12 cellular contexts compared by ENCODE assay signal in the genomic region with DNA sequence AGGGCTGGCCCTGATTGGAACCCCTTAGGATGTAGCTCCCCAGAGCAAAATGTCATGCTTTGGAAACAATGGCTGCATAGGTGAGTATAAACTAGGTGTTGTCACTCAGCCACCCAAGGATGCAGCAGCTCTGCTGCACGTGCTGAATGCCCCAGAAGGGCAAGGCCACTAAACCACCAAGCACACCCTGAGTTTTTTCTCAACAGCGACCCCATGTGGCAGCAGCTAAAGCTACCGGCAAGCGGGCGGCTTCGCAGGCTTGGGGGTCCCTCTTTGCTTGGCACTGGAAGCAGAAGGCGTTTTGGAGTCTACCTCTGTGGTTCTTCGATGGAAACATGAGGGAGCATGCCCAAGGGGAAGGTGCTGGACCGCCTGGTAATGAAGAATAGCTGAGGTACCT.
DNase-seq lines count a peak whose midpoint lies in the region; ATAC-seq and TF ChIP-seq lines count a peak whose summit lies in the region.
"Had no signal": no experiment of that assay in that cellular context is flagged by ENCODE, and none has a peak within 500 bp of the region (broad histone marks: within the 10 kb centered on the region; RNA-seq: fewer than 3 reads in every experiment).

No MANE protein-coding gene starts in this region.

- H3F3A ChIP-seq in MM.1S (ENCODE audit: insufficient read depth, low read length): no peaks in the 10 kb centered on the region
- H3F3A ChIP-seq in PC-3 (ENCODE audit: low read length, unreplicated experiment): no peaks in the 10 kb centered on the region

- H3K9me3 ChIP-seq in MM.1S (replicated peaks; ENCODE audit: insufficient read depth, low read length): no peaks in the 10 kb centered on the region
- no peaks in the 10 kb centered on the region for H3K9me3 ChIP-seq in esophagus muscularis mucosa
- no peaks in the 10 kb centered on the region for H3K9me3 ChIP-seq in PC-3 (ENCODE audit: low read length)
- H3K9me3 ChIP-seq: adrenal gland, stomach had no signal

- no peak overlapping the region for H3K4me3 Mint-ChIP-seq in progenitor cell of endocrine pancreas (ENCODE audit: low read depth)

- intact Hi-C loops in esophagus muscularis mucosa (cut with DNase I): no loop called here
- intact Hi-C loops in PC-3 (cut with micrococcal nuclease): no loop called here

- 73% methylated on average over 8 of the region's 9 CpGs for WGBS in esophagus muscularis mucosa

- no peak for TF ChIP-seq EP300 in esophagus muscularis mucosa (IDR thresholded peaks at IDR 0.05)

- H4K20me1 ChIP-seq in MM.1S (ENCODE audit: insufficient read depth, low read length) (no peaks in the 10 kb centered on the region), PC-3 (ENCODE audit: low read length) (no peaks in the 10 kb centered on the region)

- H3K27ac Mint-ChIP-seq in progenitor cell of endocrine pancreas: no peak overlapping the region

- H3K4me2 ChIP-seq in MM.1S (ENCODE audit: low read depth, low read length) (no peak overlapping the region), PC-3 (ENCODE audit: low read length) (no peak overlapping the region)

- no peaks in the 10 kb centered on the region for H3K27me3 ChIP-seq in MM.1S (replicated peaks; ENCODE audit: insufficient read depth, low read length)
- H3K27me3 ChIP-seq in esophagus muscularis mucosa: no peaks in the 10 kb centered on the region
- no peaks in the 10 kb centered on the region for H3K27me3 ChIP-seq in PC-3 (ENCODE audit: low read length)
- H3K27me3 ChIP-seq: adrenal gland, stomach had no signal

- H2AFZ ChIP-seq in MM.1S (ENCODE audit: low read length) (no peak overlapping the region), PC-3 (ENCODE audit: low read length) (no peak overlapping the region)

- CTCF ChIA-PET in PC-3 (lab: Charles Lee): no interaction called here

- H3K9me3 Mint-ChIP-seq in progenitor cell of endocrine pancreas (ENCODE audit: low read depth): no peaks in the 10 kb centered on the region

- H3K36me3 ChIP-seq in MM.1S (replicated peaks; ENCODE audit: insufficient read depth, low read length) (no peaks in the 10 kb centered on the region), esophagus muscularis mucosa (peaks cover 0 to 5% (median 0%) of the 10 kb centered on the region in 4 donors), PC-3 (ENCODE audit: low read depth, low read length) (no peaks in the 10 kb centered on the region)
- H3K36me3 ChIP-seq: adrenal gland, stomach had no signal

- no peak overlapping the region for H3K27ac ChIP-seq in MM.1S (ENCODE audit: low read length)
- H3K27ac ChIP-seq in esophagus muscularis mucosa (replicated peaks in 1 of 4): no peak overlapping the region
- no peak overlapping the region for H3K27ac ChIP-seq in PC-3 (ENCODE audit: low read length)
- H3K27ac ChIP-seq in caudate nucleus (ENCODE audit: low read depth, low read length): no peak overlapping the region
- H3K27ac ChIP-seq: adrenal gland, HL-60, stomach had no signal

- no peaks in the 10 kb centered on the region for H3K9me2 ChIP-seq in MM.1S (replicated peaks; ENCODE audit: insufficient read depth, low read length)
- no peaks in the 10 kb centered on the region for H3K9me2 ChIP-seq in PC-3 (replicated peaks; ENCODE audit: low read length)

- TF ChIP-seq POLR2A in esophagus muscularis mucosa (IDR thresholded peaks at IDR 0.05; ENCODE audit: low read depth): no peak

- H3K4me3 ChIP-seq in MM.1S (ENCODE audit: low read length) (no peak overlapping the region), esophagus muscularis mucosa (no peak overlapping the region), PC-3 (ENCODE audit: low read length) (no peak overlapping the region)
- H3K4me3 ChIP-seq: adrenal gland, stomach had no signal

- H3K4me1 ChIP-seq in MM.1S (ENCODE audit: low read length) (no peaks in the 10 kb centered on the region), esophagus muscularis mucosa (no peaks in the 10 kb centered on the region), PC-3 (ENCODE audit: insufficient read depth, low read length) (no peaks in the 10 kb centered on the region)
- H3K4me1 ChIP-seq: adrenal gland, stomach had no signal

- no peaks in the 10 kb centered on the region for H3K36me3 Mint-ChIP-seq in progenitor cell of endocrine pancreas (ENCODE audit: insufficient read depth)

- no peaks in the 10 kb centered on the region for H3K27me3 Mint-ChIP-seq in progenitor cell of endocrine pancreas

- H3K79me2 ChIP-seq in MM.1S (ENCODE audit: low read length) (no peaks in the 10 kb centered on the region), PC-3 (ENCODE audit: low read length) (no peaks in the 10 kb centered on the region)

- H3K9ac ChIP-seq in MM.1S (ENCODE audit: low read length) (no peak overlapping the region), PC-3 (ENCODE audit: low read length) (no peak overlapping the region)

- ATAC-seq in PC-3: no peak

- POLR2A ChIA-PET in PC-3 (lab: Charles Lee; ENCODE audit: unreplicated experiment): no interaction called here

- no TSS peak for BruUV-seq in PC-3 (replicated peaks; lab: Mats Ljungman, UMichigan)

- H3K4me1 Mint-ChIP-seq in progenitor cell of endocrine pancreas (ENCODE audit: low read depth): no peaks in the 10 kb centered on the region

- peak; percentile 31 for TF ChIP-seq CTCF in MM.1S (IDR thresholded peaks at IDR 0.05; ENCODE audit: low read length)
- TF ChIP-seq CTCF in esophagus muscularis mucosa (IDR thresholded peaks at IDR 0.05): no peak
- TF ChIP-seq CTCF in progenitor cell of endocrine pancreas (IDR thresholded peaks at IDR 0.05; ENCODE audit: unreplicated experiment): peak; percentile 56
- TF ChIP-seq CTCF in PC-3 (conservative IDR thresholded peaks at IDR 0.05; ENCODE audit: low read depth, low read length): no peak; the same call in 1 of the 2 replicates

- peak; percentile 3 for DNase-seq in activated CD4-positive, alpha-beta T cell treated with anti-CD3 and anti-CD28 coated beads for 48 hours
- no peak for DNase-seq in activated CD4-positive, alpha-beta T cell treated with anti-CD3 and anti-CD28 coated beads, Interleukin-2, amount 50 U/mL, for 4 hours
- DNase-seq in MM.1S: peak; percentile 8
- peak; percentile 68 for DNase-seq in esophagus muscularis mucosa (ENCODE audit: extremely low spot score)
- no peak for DNase-seq in progenitor cell of endocrine pancreas (ENCODE audit: low spot score, unreplicated experiment)
- DNase-seq in hypothalamus (lab: John Stamatoyannopoulos, UW): no peak
- DNase-seq in PC-3: no peak
- DNase-seq in caudate nucleus (lab: John Stamatoyannopoulos, UW): no peak
- DNase-seq: NCI-H1417 treated with DMSO at 0.1 percent for 48 hours, stomach had no signal

Comparison
In these comparisons a context has a peak if more than half of its experiments do, and no peak if none do; other contexts are left out.
1. DNase-seq: peak in activated CD4-positive, alpha-beta T cell treated with anti-CD3 and anti-CD28 coated beads for 48 hours (single experiment), MM.1S (single experiment) and esophagus muscularis mucosa (single experiment); none in activated CD4-positive, alpha-beta T cell treated with anti-CD3 and anti-CD28 coated beads, Interleukin-2, amount 50 U/mL, for 4 hours (0 of 2), progenitor cell of endocrine pancreas (single experiment), hypothalamus (0 of 51), PC-3 (single experiment) and caudate nucleus (0 of 61).
2. CTCF ChIP-seq: peak in MM.1S (single experiment) and progenitor cell of endocrine pancreas (single experiment); none in esophagus muscularis mucosa (0 of 3) and PC-3 (single experiment).